ENCODE assay signal across 8 cellular contexts in the genomic region with DNA sequence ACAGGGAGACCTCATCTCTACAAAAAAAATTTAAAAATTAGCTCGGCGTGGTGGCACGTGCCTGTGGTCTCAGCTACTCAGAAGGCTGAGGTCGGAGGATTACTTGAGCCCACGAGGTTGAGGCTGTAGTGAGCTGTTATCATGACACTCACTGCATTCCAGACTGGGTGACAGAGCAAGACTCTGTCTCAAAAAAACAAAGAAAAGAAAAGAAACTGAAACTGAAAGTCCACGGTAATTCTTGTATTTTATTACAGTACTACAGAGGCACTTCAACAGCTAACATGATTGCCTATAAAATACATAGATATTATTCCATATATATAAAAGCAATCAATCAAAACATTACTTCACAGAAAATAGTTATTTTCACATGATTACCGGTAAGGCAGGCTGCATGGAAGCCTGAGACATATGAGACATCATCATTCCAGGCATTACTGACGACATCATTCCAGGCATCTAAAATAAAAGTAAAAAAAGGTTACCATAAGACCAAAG. TPM values are rescaled to one million over a fixed set of nuclear protein-coding genes. Genes with fewer than 3 reads are reported as not detected.
DNase-seq lines count a peak whose midpoint lies in the region; ATAC-seq and TF ChIP-seq lines count a peak whose summit lies in the region.

No MANE protein-coding gene starts in this region.

- no peaks in the 10 kb centered on the region for H3K4me1 ChIP-seq in ascending aorta

- H3K4me1 Mint-ChIP-seq in osteocyte (ENCODE audit: unreplicated experiment) (peaks cover 35% of the 10 kb centered on the region), type B pancreatic cell (ENCODE audit: unreplicated experiment) (no peaks in the 10 kb centered on the region)

- peaks cover 6 to 18% of the 10 kb centered on the region in 2 donors for H3K36me3 ChIP-seq in ascending aorta

- peak; percentile 40 for ATAC-seq in HG02610 (IDR thresholded peaks at IDR 0.05; ENCODE audit: unreplicated experiment)

- no peak overlapping the region for H3K27ac ChIP-seq in ascending aorta

- peak overlapping the region; percentile 81 for H3K4me3 Mint-ChIP-seq in osteocyte (ENCODE audit: unreplicated experiment)
- no peak overlapping the region for H3K4me3 Mint-ChIP-seq in type B pancreatic cell

- no peak for TF ChIP-seq CTCF in osteocyte (IDR thresholded peaks at IDR 0.05)
- no peak for TF ChIP-seq CTCF in type B pancreatic cell (conservative IDR thresholded peaks at IDR 0.05)
- no peak for TF ChIP-seq CTCF in ascending aorta (IDR thresholded peaks at IDR 0.05)

- H3K36me3 Mint-ChIP-seq in osteocyte (ENCODE audit: unreplicated experiment) = peaks cover 3% of the 10 kb centered on the region
- peaks cover 7% of the 10 kb centered on the region for H3K36me3 Mint-ChIP-seq in type B pancreatic cell

- no peaks in the 10 kb centered on the region for H3K27me3 ChIP-seq in ascending aorta

- H3K9me3 ChIP-seq in ascending aorta = no peaks in the 10 kb centered on the region

- H3K4me3 ChIP-seq in ascending aorta = peak overlapping the region in 1 of 2 donors; percentile 45

- H3K27ac Mint-ChIP-seq in osteocyte (ENCODE audit: unreplicated experiment) (peak overlapping the region; percentile 99), type B pancreatic cell (no peak overlapping the region)

- no peaks in the 10 kb centered on the region for H3K27me3 Mint-ChIP-seq in osteocyte (ENCODE audit: unreplicated experiment)
- H3K27me3 Mint-ChIP-seq in type B pancreatic cell = no peaks in the 10 kb centered on the region

- H3K9me3 Mint-ChIP-seq in osteocyte (ENCODE audit: unreplicated experiment) (no peaks in the 10 kb centered on the region), type B pancreatic cell (no peaks in the 10 kb centered on the region)

- intact Hi-C loops in ascending aorta (cut with DNase I) = loop anchor here (1.0 kb wide), 1 partner anchor 23 kb away; the partner anchor contains the start of gene PRPF40A

- DNase-seq in GM04504 (ENCODE audit: low read depth) = peak; percentile 4
- peak; percentile 39 to 83 for DNase-seq in SW 1271 (lab: John Stamatoyannopoulos, UW)
- DNase-seq in dermis blood vessel endothelial cell = peak; percentile 25
- no peak for DNase-seq in osteocyte (ENCODE audit: extremely low spot score, unreplicated experiment)
- no peak for DNase-seq in type B pancreatic cell (ENCODE audit: extremely low spot score, unreplicated experiment)
- no peak for DNase-seq in DMS153 treated with DMSO at 0.1 percent for 48 hours (lab: John Stamatoyannopoulos, UW; ENCODE audit: unreplicated experiment)
- DNase-seq in ascending aorta (ENCODE audit: low spot score in 2 of 2) = no peak

RNA-seq across cellular contexts. Expression of gene PRPF40A, which starts 23.1 kb away (rescaled TPM):
- total RNA-seq in dermis blood vessel endothelial cell (134 and 159 TPM in 2 replicates), osteocyte (83.0 and 91.7 TPM in 2 replicates), type B pancreatic cell (ENCODE audit: low replicate concordance) (93.7 and 119 TPM in 2 replicates), ascending aorta (28.9 TPM)

RNA-seq across cellular contexts. Expression of gene ARL6IP6, which starts 24.2 kb away (rescaled TPM):
- total RNA-seq in dermis blood vessel endothelial cell (29.6 and 41.4 TPM in 2 replicates), osteocyte (13.9 and 17.0 TPM in 2 replicates), type B pancreatic cell (ENCODE audit: low replicate concordance) (20.8 and 26.6 TPM in 2 replicates), ascending aorta (15.1 TPM)

Comparison
In these comparisons a context has a peak if more than half of its experiments do, and no peak if none do; other contexts are left out.
1. DNase-seq: peak in GM04504 (single experiment), SW 1271 (2 of 2) and dermis blood vessel endothelial cell (single experiment); none in osteocyte (single experiment), type B pancreatic cell (single experiment), DMS153 treated with DMSO at 0.1 percent for 48 hours (single experiment) and ascending aorta (0 of 2).